In genomic region chr7:126727930-126728331, GRCh38 we compare ENCODE assay signal across 1 cellular context.
TF ChIP-seq lines count a peak whose summit lies in the region.

No MANE protein-coding gene starts in this region.

TF ChIP-seq in H1, 55 proteins besides CTCF, POLR2A, EP300 and RAD21 (continued from another document):
- no peak for TF ChIP-seq SIN3A (conservative IDR thresholded peaks at IDR 0.05 in 1 of 2, IDR thresholded peaks at IDR 0.05 in 1 of 2; ENCODE audit: low read depth in 1 of 2, low read length in 2 of 2)
- no peak for TF ChIP-seq YY1 (IDR thresholded peaks at IDR 0.05; ENCODE audit: low read depth, low read length)
- no peak for TF ChIP-seq NRF1 (IDR thresholded peaks at IDR 0.05; ENCODE audit: low read depth, low read length)
TF ChIP-seq in H1: peak in this region for 0.
